Comparison of ENCODE assay signal across 19 cellular contexts in genomic region chr12:62912644-62913043, GRCh38. TPM values are rescaled to one million over a fixed set of nuclear protein-coding genes. Genes with fewer than 3 reads are reported as not detected.
DNase-seq lines count a peak whose midpoint lies in the region; ATAC-seq and TF ChIP-seq lines count a peak whose summit lies in the region.
"Had no signal": no experiment of that assay in that cellular context is flagged by ENCODE, and none has a peak within 500 bp of the region (broad histone marks: within the 10 kb centered on the region; RNA-seq: fewer than 3 reads in every experiment).

No MANE protein-coding gene starts in this region.

- 0 out of 2 replicates have a peak overlapping the region, but pooled peaks have one; percentile 5 for H3K4me2 ChIP-seq in GM23338

- H3K27ac ChIP-seq in GM23338 (ENCODE audit: low read depth) (no peak overlapping the region), WERI-Rb-1 (peak overlapping the region; percentile 83), neutrophil (peak overlapping the region; percentile 89), suprapubic skin (no peak overlapping the region)
- H3K27ac ChIP-seq: Peyer's patch, SK-N-MC had no signal

- DNase-seq in GM23338 (ENCODE audit: low spot score) (no peak), NCI-H1694 treated with DMSO at 0.1 percent for 48 hours (lab: John Stamatoyannopoulos, UW) (peak; percentile 25), WERI-Rb-1 (peak; percentile 37), BE2C (no peak), suprapubic skin (ENCODE audit: low spot score in 2 of 2) (no peak)
- DNase-seq: COR-L47, H9, IMR-90, Karpas-422, MG63, NCI-H1048, NCI-H1436 treated with DMSO at 0.1 percent for 48 hours, NCI-H2107, NCI-H226, Peyer's patch had no signal

- H3K4me1 Mint-ChIP-seq in GM23338 = peaks cover 70% of the 10 kb centered on the region

- H3K36me3 ChIP-seq in GM23338 (ENCODE audit: insufficient read depth) (no peaks in the 10 kb centered on the region), WERI-Rb-1 (peaks cover 6% of the 10 kb centered on the region), neutrophil (no peaks in the 10 kb centered on the region), BE2C (no peaks in the 10 kb centered on the region), suprapubic skin (no peaks in the 10 kb centered on the region)
- H3K36me3 ChIP-seq: MG63, Peyer's patch had no signal

- no peaks in the 10 kb centered on the region for H3K9me2 ChIP-seq in GM23338 (ENCODE audit: insufficient read depth)

- no peak for ATAC-seq in GM23338
- ATAC-seq in HG03432 (IDR thresholded peaks at IDR 0.05; ENCODE audit: unreplicated experiment) = no peak
- ATAC-seq: GM12878 had no signal

- H3K9me3 Mint-ChIP-seq in GM23338 = no peaks in the 10 kb centered on the region
- H3K9me3 Mint-ChIP-seq: H9 had no signal

- H3K9me3 ChIP-seq in WERI-Rb-1 (ENCODE audit: severe bottlenecking) (no peaks in the 10 kb centered on the region), neutrophil (no peaks in the 10 kb centered on the region), BE2C (no peaks in the 10 kb centered on the region), suprapubic skin (no peaks in the 10 kb centered on the region)
- H3K9me3 ChIP-seq: MG63, Peyer's patch had no signal

- TF ChIP-seq POLR2A in suprapubic skin (IDR thresholded peaks at IDR 0.05) = no peak

- TF ChIP-seq CTCF in GM23338 (conservative IDR thresholded peaks at IDR 0.05; ENCODE audit: low read depth in 2 of 2) = no peak
- TF ChIP-seq CTCF in WERI-Rb-1 (IDR thresholded peaks at IDR 0.05; ENCODE audit: low read depth, low read length) = no peak
- no peak for TF ChIP-seq CTCF in neutrophil (IDR thresholded peaks at IDR 0.05)
- TF ChIP-seq CTCF in BE2C (IDR thresholded peaks at IDR 0.05; ENCODE audit: low read depth, low read length) = no peak
- TF ChIP-seq CTCF in suprapubic skin (IDR thresholded peaks at IDR 0.05) = no peak

- H4K20me1 ChIP-seq in GM23338 (replicated peaks; ENCODE audit: insufficient read depth) = no peaks in the 10 kb centered on the region; the same call in 1 of the 2 replicates

- peaks cover 10% of the 10 kb centered on the region; the same call in 2 of the 3 replicates for H3K36me3 Mint-ChIP-seq in GM23338 (ENCODE audit: low read depth)

- H3K27me3 Mint-ChIP-seq in GM23338 (ENCODE audit: insufficient read depth, low read depth, poor library complexity) = peaks cover 2% of the 10 kb centered on the region

- no peak overlapping the region for H2AFZ ChIP-seq in GM23338

- H3F3A ChIP-seq in GM23338 (replicated peaks; ENCODE audit: low read depth) = no peaks in the 10 kb centered on the region

- H3K27me3 ChIP-seq in GM23338 (ENCODE audit: insufficient read depth) (no peaks in the 10 kb centered on the region), WERI-Rb-1 (ENCODE audit: insufficient read depth, low read depth, severe bottlenecking) (no peaks in the 10 kb centered on the region), neutrophil (no peaks in the 10 kb centered on the region), BE2C (no peaks in the 10 kb centered on the region), suprapubic skin (no peaks in the 10 kb centered on the region)
- H3K27me3 ChIP-seq: MG63, Peyer's patch had no signal

- WGBS in suprapubic skin = 72% methylated on average over 4 of the region's 4 CpGs

- H3K4me3 ChIP-seq in GM23338 (no peak overlapping the region), WERI-Rb-1 (ENCODE audit: low read depth, low read length) (no peak overlapping the region), neutrophil (ENCODE audit: low read depth in 1 of 2, low read length in 1 of 2) (no peak overlapping the region), BE2C (ENCODE audit: low read depth, low read length) (no peak overlapping the region), suprapubic skin (no peak overlapping the region)
- H3K4me3 ChIP-seq: GM12878, MG63, Peyer's patch, SK-N-MC had no signal

- no peak for TF ChIP-seq EP300 in suprapubic skin (IDR thresholded peaks at IDR 0.05)

- peaks cover 69% of the 10 kb centered on the region for H3K79me2 ChIP-seq in GM23338 (replicated peaks; ENCODE audit: insufficient read depth)

- H3K27ac Mint-ChIP-seq in GM23338 = no peak overlapping the region

- H3K4me1 ChIP-seq in GM23338 (ENCODE audit: insufficient read depth) (peaks cover 46% of the 10 kb centered on the region), neutrophil (ENCODE audit: control insufficient read depth in 1 of 2, insufficient read depth in 1 of 2, low read depth in 1 of 2, low read length in 1 of 2) (peaks cover 24 to 37% of the 10 kb centered on the region in 2 experiments), BE2C (no peaks in the 10 kb centered on the region), suprapubic skin (no peaks in the 10 kb centered on the region)
- H3K4me1 ChIP-seq: Peyer's patch had no signal

- H3K4me3 Mint-ChIP-seq in GM23338 = no peak overlapping the region
- H3K4me3 Mint-ChIP-seq: H9 had no signal

TF ChIP-seq in GM23338, 12 proteins besides CTCF, POLR2A, EP300 and RAD21 (continues in another document):
- TF ChIP-seq REST (IDR thresholded peaks at IDR 0.05; ENCODE audit: unreplicated experiment) = no peak
- TF ChIP-seq ZNF331 (CRISPR knock-in tag; IDR thresholded peaks at IDR 0.05; ENCODE audit: low read depth) = no peak
- TF ChIP-seq EZH2phosphoT487 (IDR thresholded peaks at IDR 0.05; ENCODE audit: unreplicated experiment) = no peak
- no peak for TF ChIP-seq JUNB (IDR thresholded peaks at IDR 0.05; ENCODE audit: unreplicated experiment)
- TF ChIP-seq POLR2AphosphoS5 (IDR thresholded peaks at IDR 0.05; ENCODE audit: low read depth) = no peak

RNA-seq across cellular contexts. Expression of gene PPM1H, which starts 22.3 kb away (rescaled TPM):
- total RNA-seq in GM23338 (2014; rRNA removed; shearing (Covaris generic)) = 41.2 and 41.3 TPM in 2 replicates
- 11.3 and 11.4 TPM in 2 replicates for polyA plus RNA-seq in GM23338 (2016; fragmentation: Nextera tagmentation; extraction: Ambion mirVana)
- polyA plus RNA-seq in BE2C (2012; ENCODE audit: insufficient read depth, insufficient read length, low read depth) = 0.34 TPM
- 1 to 10 TPM; 2.3 to 8.1 (median 4.9) TPM for total RNA-seq in suprapubic skin

Comparison
In these comparisons a context has a peak if more than half of its experiments do, and no peak if none do; other contexts are left out.
1. DNase-seq: peak in NCI-H1694 treated with DMSO at 0.1 percent for 48 hours (single experiment) and WERI-Rb-1 (single experiment); none in GM23338 (single experiment), BE2C (single experiment) and suprapubic skin (0 of 2).
2. H3K27ac ChIP-seq: peak in WERI-Rb-1 (single experiment) and neutrophil (single experiment); none in GM23338 (single experiment) and suprapubic skin (single experiment).